8 cellular contexts compared by ENCODE assay signal in the genomic region with DNA sequence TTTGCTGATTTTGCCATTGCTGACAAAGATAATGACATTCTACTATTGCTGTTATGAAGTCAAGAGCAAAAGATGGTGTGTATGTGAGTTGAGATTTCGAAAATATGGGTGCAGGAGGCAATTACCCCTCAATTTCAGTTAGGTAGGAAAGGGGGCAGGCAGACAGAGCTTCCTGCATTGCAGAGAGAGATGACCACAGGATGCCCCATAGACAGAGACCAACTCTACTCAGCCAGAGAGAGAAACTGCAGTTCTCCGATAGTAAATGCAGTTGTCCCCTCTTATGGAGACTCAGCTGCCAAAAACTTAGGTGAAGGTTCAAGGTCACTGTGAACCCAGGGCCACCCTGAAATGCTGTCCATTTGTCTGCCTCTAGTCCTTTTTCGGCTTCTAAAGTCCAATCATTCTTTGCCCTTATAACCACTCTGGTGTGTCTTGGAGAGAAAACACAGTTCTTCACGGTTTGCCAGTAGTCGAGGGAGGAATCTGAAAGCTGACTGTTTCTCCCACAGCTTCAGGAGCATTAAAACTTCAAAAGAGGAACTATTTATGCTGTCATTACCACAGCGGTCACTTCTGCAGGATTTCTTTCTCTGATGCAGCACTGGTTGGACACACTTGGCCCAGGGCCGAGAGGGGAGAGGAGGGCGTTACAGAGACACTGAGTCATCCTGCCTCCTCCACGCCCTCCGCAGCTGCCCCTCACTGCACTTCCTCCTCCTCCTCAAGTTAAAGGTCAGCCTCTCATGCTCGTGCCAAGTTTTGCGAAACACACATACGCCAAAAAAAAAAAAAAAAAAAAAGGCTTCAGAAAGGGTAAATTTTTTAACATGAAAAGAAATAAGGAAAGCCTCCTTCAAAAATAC.
A peak's percentile ranks its signal among the peaks of the same experiment; 100 is the strongest.
DNase-seq lines count a peak whose midpoint lies in the region; ATAC-seq and TF ChIP-seq lines count a peak whose summit lies in the region.

No MANE protein-coding gene starts in this region.

- POLR2A ChIA-PET in WTC11 (lab: Charles Lee), result interaction anchor here (0.6 to 0.7 kb wide), 2 partner anchors 261 to 687 kb away, joined by 4 to 5 read pairs; no protein-coding TSS in a partner anchor

- CTCF ChIA-PET in WTC11 (lab: Charles Lee), result no interaction called here

- no peaks in the 10 kb centered on the region for H3K36me3 Mint-ChIP-seq in WTC11
- H3K36me3 Mint-ChIP-seq in natural killer cell treated with Interleukin-12 subunit alpha and Interleukin-12 subunit beta and Interleukin-15 and Interleukin-18, amount 100 ng/mL, for 72 hours, result no peaks in the 10 kb centered on the region

- H3K4me2 ChIP-seq in fibroblast of lung (ENCODE audit: extremely low read depth, insufficient read depth, low read length), result peak overlapping the region; percentile 84

- H3K27ac ChIP-seq in fibroblast of lung (ENCODE audit: insufficient read depth, low read length) (peak overlapping the region; percentile 64), upper lobe of left lung (peak overlapping the region; percentile 59 to 79 (median 77))

- H3K4me1 ChIP-seq in fibroblast of lung (ENCODE audit: control insufficient read depth, extremely low read depth, insufficient read depth, low read length) (peaks cover 20% of the 10 kb centered on the region), upper lobe of left lung (peaks cover 19 to 41% (median 21%) of the 10 kb centered on the region in 4 donors)

- no peaks in the 10 kb centered on the region for H3K79me2 ChIP-seq in fibroblast of lung (ENCODE audit: control insufficient read depth, insufficient read depth, low read length)

- H3K36me3 ChIP-seq in fibroblast of lung (ENCODE audit: control insufficient read depth, insufficient read depth, low read length) (no peaks in the 10 kb centered on the region), upper lobe of left lung (no peaks in the 10 kb centered on the region)

- peak; percentile 96 for ATAC-seq in GM21619 (IDR thresholded peaks at IDR 0.05; ENCODE audit: unreplicated experiment)
- peak; percentile 41; the same call in 1 of the 2 replicates for ATAC-seq in WTC11
- ATAC-seq in natural killer cell treated with Interleukin-12 subunit alpha and Interleukin-12 subunit beta and Interleukin-15 and Interleukin-18, amount 100 ng/mL, for 72 hours, result peak; percentile 96
- ATAC-seq in upper lobe of left lung (ENCODE audit: low FRiP score in 2 of 2), result peak; percentile 95 to 98
- no peak for ATAC-seq in GM18873 (IDR thresholded peaks at IDR 0.05; ENCODE audit: low FRiP score, unreplicated experiment)

- H3K27me3 ChIP-seq in fibroblast of lung (ENCODE audit: control insufficient read depth, insufficient read depth, low read length), result no peaks in the 10 kb centered on the region
- H3K27me3 ChIP-seq in upper lobe of left lung, result no peaks in the 10 kb centered on the region

- peak overlapping the region; percentile 45 for H2AFZ ChIP-seq in fibroblast of lung (ENCODE audit: low read length)

- peak; percentile 99 for DNase-seq in GF-D8 (lab: John Stamatoyannopoulos, UW)
- peak in 67 of 76 experiments; percentile 1 to 87 (median 50) for DNase-seq in HUDEP-2 (lab: John Stamatoyannopoulos, UW; ENCODE audit: unreplicated experiment in 76 of 76)
- DNase-seq in WTC11 (ENCODE audit: low spot score), result no peak
- DNase-seq in fibroblast of lung (ENCODE audit: low read depth in 2 of 2), result peak; percentile 97 to 99
- no peak for DNase-seq in natural killer cell treated with Interleukin-12 subunit alpha and Interleukin-12 subunit beta and Interleukin-15 and Interleukin-18, amount 100 ng/mL, for 72 hours (ENCODE audit: low spot score)
- peak in 1 of 2 donors; percentile 95 for DNase-seq in upper lobe of left lung

- 13 to 18% methylated on average over 13 of the region's 13 CpGs for WGBS in upper lobe of left lung, 2 donors

- peak overlapping the region; percentile 15; the same call in 1 of the 2 replicates for H3K27ac Mint-ChIP-seq in WTC11
- H3K27ac Mint-ChIP-seq in natural killer cell treated with Interleukin-12 subunit alpha and Interleukin-12 subunit beta and Interleukin-15 and Interleukin-18, amount 100 ng/mL, for 72 hours, result peak overlapping the region; percentile 34 to 54

- H3K9me3 Mint-ChIP-seq in WTC11, result no peaks in the 10 kb centered on the region
- H3K9me3 Mint-ChIP-seq in natural killer cell treated with Interleukin-12 subunit alpha and Interleukin-12 subunit beta and Interleukin-15 and Interleukin-18, amount 100 ng/mL, for 72 hours, result no peaks in the 10 kb centered on the region

- no peaks in the 10 kb centered on the region for H3K27me3 Mint-ChIP-seq in WTC11 (ENCODE audit: low read depth)
- H3K27me3 Mint-ChIP-seq in natural killer cell treated with Interleukin-12 subunit alpha and Interleukin-12 subunit beta and Interleukin-15 and Interleukin-18, amount 100 ng/mL, for 72 hours, result no peaks in the 10 kb centered on the region

- peak in 1 of 4 donors; percentile 41 for TF ChIP-seq POLR2A in upper lobe of left lung (IDR thresholded peaks at IDR 0.05)

- no peaks in the 10 kb centered on the region for H4K20me1 ChIP-seq in fibroblast of lung (ENCODE audit: control insufficient read depth, extremely low read depth, insufficient read depth, low read length)

- H3K9ac ChIP-seq in fibroblast of lung (ENCODE audit: insufficient read depth, low read length), result no peak overlapping the region

- TF ChIP-seq CTCF in WTC11 (IDR thresholded peaks at IDR 0.05), result no peak
- TF ChIP-seq CTCF in fibroblast of lung (conservative IDR thresholded peaks at IDR 0.05 in 1 of 2, IDR thresholded peaks at IDR 0.05 in 1 of 2; ENCODE audit: low read depth in 1 of 2, low read length in 2 of 2), result no peak
- no peak for TF ChIP-seq CTCF in upper lobe of left lung (IDR thresholded peaks at IDR 0.05)

- H3K4me3 ChIP-seq in fibroblast of lung (replicated peaks in 1 of 4; ENCODE audit: control extremely low read depth in 1 of 4, insufficient read depth in 1 of 4, low read depth in 3 of 4, low read length in 4 of 4) (peak overlapping the region in 2 of 4 experiments; percentile 33 to 38), upper lobe of left lung (peak overlapping the region in 1 of 4 donors; percentile 9)

- peak in 2 of 4 donors; percentile 82 to 93 for TF ChIP-seq EP300 in upper lobe of left lung (IDR thresholded peaks at IDR 0.05)

- peaks cover 17% of the 10 kb centered on the region for H3K4me1 Mint-ChIP-seq in WTC11
- peaks cover 14 to 26% of the 10 kb centered on the region in 2 donors for H3K4me1 Mint-ChIP-seq in natural killer cell treated with Interleukin-12 subunit alpha and Interleukin-12 subunit beta and Interleukin-15 and Interleukin-18, amount 100 ng/mL, for 72 hours (ENCODE audit: low read depth in 2 of 2)

- no peak overlapping the region for H3K4me3 Mint-ChIP-seq in WTC11
- H3K4me3 Mint-ChIP-seq in natural killer cell treated with Interleukin-12 subunit alpha and Interleukin-12 subunit beta and Interleukin-15 and Interleukin-18, amount 100 ng/mL, for 72 hours, result peak overlapping the region; percentile 40

- H3K9me3 ChIP-seq in fibroblast of lung (ENCODE audit: control insufficient read depth, insufficient read depth, low read depth, low read length) (no peaks in the 10 kb centered on the region), upper lobe of left lung (no peaks in the 10 kb centered on the region)

TF ChIP-seq in WTC11, 78 proteins besides CTCF, POLR2A, EP300 and RAD21 (continues in another document):
- TF ChIP-seq, protein P1, sequence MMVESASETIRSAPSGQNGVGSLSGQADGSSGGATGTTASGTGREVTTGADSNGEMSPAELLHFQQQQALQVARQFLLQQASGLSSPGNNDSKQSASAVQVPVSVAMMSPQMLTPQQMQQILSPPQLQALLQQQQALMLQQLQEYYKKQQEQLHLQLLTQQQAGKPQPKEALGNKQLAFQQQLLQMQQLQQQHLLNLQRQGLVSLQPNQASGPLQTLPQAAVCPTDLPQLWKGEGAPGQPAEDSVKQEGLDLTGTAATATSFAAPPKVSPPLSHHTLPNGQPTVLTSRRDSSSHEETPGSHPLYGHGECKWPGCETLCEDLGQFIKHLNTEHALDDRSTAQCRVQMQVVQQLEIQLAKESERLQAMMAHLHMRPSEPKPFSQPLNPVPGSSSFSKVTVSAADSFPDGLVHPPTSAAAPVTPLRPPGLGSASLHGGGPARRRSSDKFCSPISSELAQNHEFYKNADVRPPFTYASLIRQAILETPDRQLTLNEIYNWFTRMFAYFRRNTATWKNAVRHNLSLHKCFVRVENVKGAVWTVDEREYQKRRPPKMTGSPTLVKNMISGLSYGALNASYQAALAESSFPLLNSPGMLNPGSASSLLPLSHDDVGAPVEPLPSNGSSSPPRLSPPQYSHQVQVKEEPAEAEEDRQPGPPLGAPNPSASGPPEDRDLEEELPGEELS (CRISPR knock-in tag; IDR thresholded peaks at IDR 0.05), result no peak
- TF ChIP-seq ZNF423 (CRISPR knock-in tag; IDR thresholded peaks at IDR 0.05) (no peak), CREB1 (CRISPR knock-in tag; IDR thresholded peaks at IDR 0.05) (no peak), MXD4 (CRISPR knock-in tag; IDR thresholded peaks at IDR 0.05; ENCODE audit: borderline replicate concordance) (no peak)
- TF ChIP-seq, protein P2, sequence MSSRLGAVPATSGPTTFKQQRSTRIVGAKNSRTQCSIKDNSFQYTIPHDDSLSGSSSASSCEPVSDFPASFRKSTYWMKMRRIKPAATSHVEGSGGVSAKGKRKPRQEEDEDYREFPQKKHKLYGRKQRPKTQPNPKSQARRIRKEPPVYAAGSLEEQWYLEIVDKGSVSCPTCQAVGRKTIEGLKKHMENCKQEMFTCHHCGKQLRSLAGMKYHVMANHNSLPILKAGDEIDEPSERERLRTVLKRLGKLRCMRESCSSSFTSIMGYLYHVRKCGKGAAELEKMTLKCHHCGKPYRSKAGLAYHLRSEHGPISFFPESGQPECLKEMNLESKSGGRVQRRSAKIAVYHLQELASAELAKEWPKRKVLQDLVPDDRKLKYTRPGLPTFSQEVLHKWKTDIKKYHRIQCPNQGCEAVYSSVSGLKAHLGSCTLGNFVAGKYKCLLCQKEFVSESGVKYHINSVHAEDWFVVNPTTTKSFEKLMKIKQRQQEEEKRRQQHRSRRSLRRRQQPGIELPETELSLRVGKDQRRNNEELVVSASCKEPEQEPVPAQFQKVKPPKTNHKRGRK (CRISPR knock-in tag; IDR thresholded peaks at IDR 0.05; ENCODE audit: borderline replicate concordance), result no peak
- TF ChIP-seq, protein P3, sequence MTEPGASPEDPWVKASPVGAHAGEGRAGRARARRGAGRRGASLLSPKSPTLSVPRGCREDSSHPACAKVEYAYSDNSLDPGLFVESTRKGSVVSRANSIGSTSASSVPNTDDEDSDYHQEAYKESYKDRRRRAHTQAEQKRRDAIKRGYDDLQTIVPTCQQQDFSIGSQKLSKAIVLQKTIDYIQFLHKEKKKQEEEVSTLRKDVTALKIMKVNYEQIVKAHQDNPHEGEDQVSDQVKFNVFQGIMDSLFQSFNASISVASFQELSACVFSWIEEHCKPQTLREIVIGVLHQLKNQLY (CRISPR knock-in tag; IDR thresholded peaks at IDR 0.05), result no peak

Comparison
In these comparisons a context has a peak if more than half of its experiments do, and no peak if none do; other contexts are left out.
1. DNase-seq: peak in GF-D8 (single experiment), HUDEP-2 (67 of 76) and fibroblast of lung (2 of 2); none in WTC11 (single experiment) and natural killer cell treated with Interleukin-12 subunit alpha and Interleukin-12 subunit beta and Interleukin-15 and Interleukin-18, amount 100 ng/mL, for 72 hours (single experiment).